In genomic region chr5:146698651-146699050, GRCh38 we compare ENCODE assay signal across 27 cellular contexts.
"Had no signal": no experiment of that assay in that cellular context is flagged by ENCODE, and none has a peak within 500 bp of the region (broad histone marks: within the 10 kb centered on the region; RNA-seq: fewer than 3 reads in every experiment).

No MANE protein-coding gene starts in this region.

- H3K4me1 Mint-ChIP-seq: activated CD4-positive, alpha-beta T cell treated with anti-CD3 and anti-CD28 coated beads, Interleukin-2, amount 10 ng/mL, durations not matched to agents 7 days and 5 days; activated naive CD4-positive, alpha-beta T cell treated with anti-CD3 and anti-CD28 coated beads, Interleukin-2, amount 10 ng/mL, durations not matched to agents 7 days and 5 days; IgD-negative memory B cell had no signal

- FAIRE-seq: bronchial epithelial cell, TTC549 had no signal

- H3K27ac ChIP-seq: PC-9 had no signal

- H3K9me3 Mint-ChIP-seq: activated CD4-positive, alpha-beta memory T cell treated with anti-CD3 and anti-CD28 coated beads for 36 hours; activated CD4-positive, alpha-beta T cell treated with anti-CD3 and anti-CD28 coated beads, Interleukin-2, amount 10 ng/mL, durations not matched to agents 7 days and 5 days; activated naive CD4-positive, alpha-beta T cell treated with anti-CD3 and anti-CD28 coated beads, Interleukin-2, amount 10 ng/mL, durations not matched to agents 7 days and 5 days; activated naive CD8-positive, alpha-beta T cell treated with anti-CD3 and anti-CD28 coated beads for 36 hours; activated T-helper 17 cell treated with anti-CD3 and anti-CD28 coated beads, Interleukin-2, amount 50 U/mL, for 72 hours; central memory CD8-positive, alpha-beta T cell had no signal

- H3K36me3 Mint-ChIP-seq: activated CD4-positive, alpha-beta memory T cell treated with anti-CD3 and anti-CD28 coated beads for 36 hours; activated naive CD4-positive, alpha-beta T cell treated with anti-CD3 and anti-CD28 coated beads, Interleukin-2, amount 10 ng/mL, durations not matched to agents 7 days and 5 days; IgD-negative memory B cell had no signal

- H3K4me2 ChIP-seq: PC-9 had no signal

- H3K27ac Mint-ChIP-seq: activated CD4-positive, alpha-beta memory T cell treated with anti-CD3 and anti-CD28 coated beads for 36 hours; activated CD4-positive, alpha-beta T cell treated with anti-CD3 and anti-CD28 coated beads, Interleukin-2, amount 10 ng/mL, durations not matched to agents 7 days and 5 days; activated naive CD4-positive, alpha-beta T cell treated with anti-CD3 and anti-CD28 coated beads, Interleukin-2, amount 10 ng/mL, durations not matched to agents 7 days and 5 days; activated naive CD8-positive, alpha-beta T cell treated with anti-CD3 and anti-CD28 coated beads for 36 hours; activated T-helper 17 cell treated with anti-CD3 and anti-CD28 coated beads, Interleukin-2, amount 50 U/mL, for 72 hours; IgD-negative memory B cell; T-helper 17 cell had no signal

- DNase-seq: activated CD4-positive, alpha-beta memory T cell treated with anti-CD3 and anti-CD28 coated beads for 36 hours; activated CD4-positive, alpha-beta T cell treated with anti-CD3 and anti-CD28 coated beads, Interleukin-2, amount 10 ng/mL, durations not matched to agents 7 days and 5 days; activated CD4-positive, CD25-positive, alpha-beta regulatory T cell; activated CD8-positive, alpha-beta memory T cell treated with anti-CD3 and anti-CD28 coated beads for 24 hours; activated gamma-delta T cell treated with Interleukin-2 at 50 U/mL for 16 hours; activated naive CD4-positive, alpha-beta T cell treated with anti-CD3 and anti-CD28 coated beads, Interleukin-2, amount 10 ng/mL, durations not matched to agents 7 days and 5 days; activated naive CD8-positive, alpha-beta T cell treated with anti-CD3 and anti-CD28 coated beads for 36 hours; activated T-cell treated with anti-CD3 and anti-CD28 coated beads for 4 hours; activated T-cell treated with anti-CD3 and anti-CD28 coated beads, Interleukin-2, amount 50 U/mL, for 48 hours; aorta; KG1; NCI-H1105 treated with DMSO at 0.1 percent for 48 hours; NCI-H1436 treated with DMSO at 0.1 percent for 48 hours; NCI-H187; NCI-H2081; NCI-H226; NCI-H510A; NCI-H526 treated with DMSO at 0.1 percent for 48 hours; PC-9; SHP77 treated with DMSO at 0.1 percent for 48 hours; T-helper 17 cell; T1000 had no signal

- H3K4me3 Mint-ChIP-seq: activated CD4-positive, alpha-beta memory T cell treated with anti-CD3 and anti-CD28 coated beads for 36 hours; activated CD4-positive, alpha-beta T cell treated with anti-CD3 and anti-CD28 coated beads, Interleukin-2, amount 10 ng/mL, durations not matched to agents 7 days and 5 days; activated naive CD4-positive, alpha-beta T cell treated with anti-CD3 and anti-CD28 coated beads, Interleukin-2, amount 10 ng/mL, durations not matched to agents 7 days and 5 days; activated naive CD8-positive, alpha-beta T cell treated with anti-CD3 and anti-CD28 coated beads for 36 hours; activated T-helper 17 cell treated with anti-CD3 and anti-CD28 coated beads, Interleukin-2, amount 50 U/mL, for 72 hours; central memory CD8-positive, alpha-beta T cell; IgD-negative memory B cell; T-helper 17 cell had no signal

- H3K27me3 Mint-ChIP-seq: activated CD4-positive, alpha-beta memory T cell treated with anti-CD3 and anti-CD28 coated beads for 36 hours; activated CD4-positive, alpha-beta T cell treated with anti-CD3 and anti-CD28 coated beads, Interleukin-2, amount 10 ng/mL, durations not matched to agents 7 days and 5 days; activated naive CD4-positive, alpha-beta T cell treated with anti-CD3 and anti-CD28 coated beads, Interleukin-2, amount 10 ng/mL, durations not matched to agents 7 days and 5 days; activated naive CD8-positive, alpha-beta T cell treated with anti-CD3 and anti-CD28 coated beads for 36 hours; activated T-helper 17 cell treated with anti-CD3 and anti-CD28 coated beads, Interleukin-2, amount 50 U/mL, for 72 hours; central memory CD8-positive, alpha-beta T cell; T-helper 17 cell had no signal

- H3K4me3 ChIP-seq: PC-9 had no signal
